ENCODE assay signal across 12 cellular contexts in genomic region chr1:201896951-201897391, GRCh38.
DNase-seq lines count a peak whose midpoint lies in the region; ATAC-seq and TF ChIP-seq lines count a peak whose summit lies in the region.
"Had no signal": no experiment of that assay in that cellular context is flagged by ENCODE, and none has a peak within 500 bp of the region (broad histone marks: within the 10 kb centered on the region; RNA-seq: fewer than 3 reads in every experiment).

No MANE protein-coding gene starts in this region.

- no peak for ATAC-seq in HG03469 (IDR thresholded peaks at IDR 0.05; ENCODE audit: unreplicated experiment)
- ATAC-seq: lower lobe of right lung; stimulated activated naive B cell treated with anti-CD40 and anti-IgM and Interleukin-4, amounts not matched to agents 10 μg/mL and 1 μg/mL and 100 μg/mL, for 72 hours had no signal

- TF ChIP-seq CTCF in epithelial cell of esophagus (IDR thresholded peaks at IDR 0.05; ENCODE audit: insufficient read depth, low read depth, low read length, missing control alignments), result peak; percentile 24

- DNase-seq in AG20443 (ENCODE audit: low spot score) (peak; percentile 67), NCI-H226 (peak; percentile 52), epithelial cell of esophagus (ENCODE audit: low read depth) (peak; percentile 57), NCI-H1930 (lab: John Stamatoyannopoulos, UW) (no peak), NCI-H2196 treated with DMSO at 0.1 percent for 48 hours (lab: John Stamatoyannopoulos, UW; ENCODE audit: unreplicated experiment) (no peak), HuH-7.5 (ENCODE audit: low spot score) (no peak)
- DNase-seq: KG1; lower lobe of right lung; stimulated activated naive B cell treated with anti-CD40 and anti-IgM and Interleukin-4, amounts not matched to agents 10 μg/mL and 1 μg/mL and 100 μg/mL, for 72 hours had no signal

- H3K27ac ChIP-seq in muscle layer of duodenum (ENCODE audit: low read length), result peak overlapping the region; percentile 84
- H3K27ac ChIP-seq: lower lobe of right lung, SJSA1 had no signal

- no peaks in the 10 kb centered on the region for H3K27me3 ChIP-seq in muscle layer of duodenum (ENCODE audit: low read depth, low read length)
- H3K27me3 ChIP-seq: SJSA1 had no signal

- H3K4me3 ChIP-seq in epithelial cell of esophagus (ENCODE audit: low read length) (no peak overlapping the region), muscle layer of duodenum (ENCODE audit: low read depth in 1 of 2, low read length in 2 of 2) (no peak overlapping the region)
- H3K4me3 ChIP-seq: lower lobe of right lung, SJSA1 had no signal

- peaks cover 8 to 26% of the 10 kb centered on the region in 2 donors for H3K36me3 ChIP-seq in muscle layer of duodenum (ENCODE audit: control insufficient read depth in 1 of 2, insufficient read depth in 2 of 2, low read length in 2 of 2)
- H3K36me3 ChIP-seq: lower lobe of right lung, SJSA1 had no signal

- no peaks in the 10 kb centered on the region for H3K9me3 ChIP-seq in muscle layer of duodenum (ENCODE audit: control insufficient read depth in 1 of 2, low read length in 2 of 2)
- H3K9me3 ChIP-seq: lower lobe of right lung, SJSA1 had no signal

- H3K4me1 ChIP-seq in muscle layer of duodenum (ENCODE audit: control insufficient read depth in 1 of 2, insufficient read depth in 2 of 2, low read length in 2 of 2), result peaks cover 0 to 48% of the 10 kb centered on the region in 2 donors

Comparison
In these comparisons a context has a peak if more than half of its experiments do, and no peak if none do; other contexts are left out.
1. DNase-seq: peak in AG20443 (single experiment), NCI-H226 (single experiment) and epithelial cell of esophagus (single experiment); none in NCI-H1930 (0 of 2), NCI-H2196 treated with DMSO at 0.1 percent for 48 hours (single experiment) and HuH-7.5 (single experiment).